In the genomic region with DNA sequence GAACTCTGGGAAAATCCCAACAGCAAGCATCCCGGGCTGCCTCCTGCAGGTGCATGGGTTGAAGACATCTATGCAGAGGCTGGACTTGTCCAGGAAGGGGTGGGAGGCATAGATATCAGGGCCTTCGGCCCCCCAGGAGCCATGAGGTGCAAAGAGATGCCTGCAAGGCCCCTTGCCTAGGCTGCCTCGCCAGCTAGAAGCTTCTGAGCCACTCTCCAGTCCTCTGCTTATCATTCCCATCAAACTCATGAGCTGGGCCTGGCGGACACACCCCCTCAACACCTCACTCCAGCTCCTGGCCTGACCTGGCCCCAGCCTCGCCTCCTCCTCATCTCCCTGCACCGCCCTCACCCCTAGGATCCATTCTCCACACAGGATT, we compare ENCODE assay signal across 22 cellular contexts.
A peak's percentile ranks its signal among the peaks of the same experiment; 100 is the strongest.
DNase-seq lines count a peak whose midpoint lies in the region; ATAC-seq and TF ChIP-seq lines count a peak whose summit lies in the region.
"Had no signal": no experiment of that assay in that cellular context is flagged by ENCODE, and none has a peak within 500 bp of the region (broad histone marks: within the 10 kb centered on the region; RNA-seq: fewer than 3 reads in every experiment).

No MANE protein-coding gene starts in this region.

- no peaks in the 10 kb centered on the region for H3K27me3 Mint-ChIP-seq in type B pancreatic cell

- ATAC-seq in Right ventricle myocardium superior (ENCODE audit: poor library complexity), result peak; percentile 14
- ATAC-seq in PC-3, result 0 out of 2 replicates have a peak, but pooled peaks have one; percentile 18
- no peak for ATAC-seq in HG03432 (IDR thresholded peaks at IDR 0.05; ENCODE audit: unreplicated experiment)

- peaks cover 34% of the 10 kb centered on the region for H3K4me1 Mint-ChIP-seq in type B pancreatic cell (ENCODE audit: unreplicated experiment)

- H3K9me3 Mint-ChIP-seq in type B pancreatic cell, result no peaks in the 10 kb centered on the region
- H3K9me3 Mint-ChIP-seq: CD4-positive, CD25-positive, alpha-beta regulatory T cell; HFFc6 had no signal

- POLR2A ChIA-PET in PC-3 (lab: Charles Lee; ENCODE audit: unreplicated experiment), result interaction anchor here (0.6 kb wide), 1 partner anchor 109 kb away, joined by 4 read pairs; no protein-coding TSS in a partner anchor

- H3K4ac ChIP-seq in neuronal stem cell (ENCODE audit: low read length), result no peak overlapping the region

- H3K27ac ChIP-seq in PC-3 (ENCODE audit: low read length) (no peak overlapping the region), neuronal stem cell (replicated peaks; ENCODE audit: low read length) (no peak overlapping the region), coronary artery (no peak overlapping the region)
- H3K27ac ChIP-seq: HL-60, SK-N-MC had no signal

- no peaks in the 10 kb centered on the region for H4K20me1 ChIP-seq in PC-3 (ENCODE audit: low read length)

- H3K4me2 ChIP-seq in PC-3 (ENCODE audit: low read length) (no peak overlapping the region), neuronal stem cell (ENCODE audit: insufficient read depth, low read length, poor library complexity, severe bottlenecking) (no peak overlapping the region)

- no peak overlapping the region for H2BK120ac ChIP-seq in neuronal stem cell (ENCODE audit: low read depth, low read length)

- H3K18ac ChIP-seq in neuronal stem cell (ENCODE audit: low read length), result no peak overlapping the region

- DNase-seq in Right ventricle myocardium superior (no peak), cardiac septum (ENCODE audit: low spot score) (no peak), PC-3 (no peak), neuronal stem cell (ENCODE audit: low spot score) (no peak), type B pancreatic cell (ENCODE audit: extremely low spot score, unreplicated experiment) (no peak), coronary artery (ENCODE audit: low spot score) (no peak), NCI-H187 treated with DMSO at 0.1 percent for 48 hours (lab: John Stamatoyannopoulos, UW) (no peak)
- DNase-seq: CD4-positive, CD25-positive, alpha-beta regulatory T cell; DMS79; H7; HFFc6; MV-4-11; NCI-H1105 treated with DMSO at 0.1 percent for 48 hours; NCI-H2081; NCI-H2171 treated with DMSO at 0.1 percent for 48 hours; NCI-H524 treated with DMSO at 0.1 percent for 48 hours; NCI-H82; SHP77 treated with DMSO at 0.1 percent for 48 hours; SW 1271 had no signal

- H3K27me3 ChIP-seq in PC-3 (ENCODE audit: low read length), result no peaks in the 10 kb centered on the region
- H3K27me3 ChIP-seq in neuronal stem cell (ENCODE audit: control insufficient read depth in 3 of 3, insufficient read depth in 3 of 3, low read depth in 1 of 3, low read length in 3 of 3), result peaks cover 0 to 9% (median 0%) of the 10 kb centered on the region in 3 experiments

- H3K36me3 ChIP-seq in PC-3 (ENCODE audit: low read depth, low read length) (no peaks in the 10 kb centered on the region), neuronal stem cell (replicated peaks in 1 of 2; ENCODE audit: control insufficient read depth in 2 of 2, insufficient read depth in 2 of 2, low read length in 2 of 2) (no peaks in the 10 kb centered on the region)

- H3K14ac ChIP-seq in neuronal stem cell (ENCODE audit: low read length), result peak overlapping the region; percentile 85

- H3K9me2 ChIP-seq in PC-3 (replicated peaks; ENCODE audit: low read length), result no peaks in the 10 kb centered on the region

- H3K23ac ChIP-seq in neuronal stem cell (ENCODE audit: low read depth, low read length, poor library complexity), result no peak overlapping the region

- no peak overlapping the region for H3K4me3 Mint-ChIP-seq in type B pancreatic cell
- H3K4me3 Mint-ChIP-seq: CD4-positive, CD25-positive, alpha-beta regulatory T cell; HFFc6 had no signal

- peak overlapping the region; percentile 78 for H2AK5ac ChIP-seq in neuronal stem cell (ENCODE audit: low read depth, low read length)

- H4K8ac ChIP-seq in neuronal stem cell (ENCODE audit: low read depth, low read length), result no peak overlapping the region

- no peaks in the 10 kb centered on the region for H3K79me1 ChIP-seq in neuronal stem cell (ENCODE audit: low read depth, low read length)

- H2AFZ ChIP-seq in PC-3 (ENCODE audit: low read length) (no peak overlapping the region), neuronal stem cell (ENCODE audit: low read length) (no peak overlapping the region)

- no CpG with 5 or more reads among the region's 6 CpGs for WGBS in neuronal stem cell (ENCODE audit: extremely low coverage in 2 of 2, insufficient read length in 2 of 2, insufficient replicate concordance in 1 of 2), 2 donors

- intact Hi-C loops in Right ventricle myocardium superior (cut with DNase I), result no loop called here
- intact Hi-C loops in cardiac septum (cut with DNase I), result no loop called here
- intact Hi-C loops in PC-3 (cut with micrococcal nuclease), result no loop called here

- H3K36me3 Mint-ChIP-seq in type B pancreatic cell, result no peaks in the 10 kb centered on the region
- H3K36me3 Mint-ChIP-seq: CD4-positive, CD25-positive, alpha-beta regulatory T cell had no signal

- no peak overlapping the region for H4K91ac ChIP-seq in neuronal stem cell (ENCODE audit: low read depth, low read length, poor library complexity)

- H3F3A ChIP-seq in PC-3 (ENCODE audit: low read length, unreplicated experiment), result no peaks in the 10 kb centered on the region

- H2BK5ac ChIP-seq in neuronal stem cell (ENCODE audit: low read length), result no peak overlapping the region

- CTCF ChIA-PET in PC-3 (lab: Charles Lee), result no interaction called here

- H3K27ac Mint-ChIP-seq in type B pancreatic cell, result peak overlapping the region; percentile 63
- H3K27ac Mint-ChIP-seq: CD4-positive, CD25-positive, alpha-beta regulatory T cell; HFFc6 had no signal

- no TSS peak for BruUV-seq in PC-3 (replicated peaks; lab: Mats Ljungman, UMichigan)

- TF ChIP-seq CTCF in PC-3 (conservative IDR thresholded peaks at IDR 0.05; ENCODE audit: low read depth, low read length) (no peak), type B pancreatic cell (conservative IDR thresholded peaks at IDR 0.05) (no peak), coronary artery (IDR thresholded peaks at IDR 0.05) (no peak)

- H2BK15ac ChIP-seq in neuronal stem cell (ENCODE audit: low read length), result no peak overlapping the region

- H3K4me1 ChIP-seq in PC-3 (ENCODE audit: insufficient read depth, low read length) (peaks cover 19% of the 10 kb centered on the region), neuronal stem cell (ENCODE audit: control insufficient read depth in 2 of 2, insufficient read depth in 1 of 2, low read depth in 1 of 2, low read length in 2 of 2) (no peaks in the 10 kb centered on the region)

- H3K4me3 ChIP-seq in PC-3 (ENCODE audit: low read length), result no peak overlapping the region
- H3K4me3 ChIP-seq in neuronal stem cell (ENCODE audit: low read length in 2 of 2), result no peak overlapping the region
- H3K4me3 ChIP-seq in coronary artery, result no peak overlapping the region
- H3K4me3 ChIP-seq: SK-N-MC had no signal

- no peaks in the 10 kb centered on the region for H3K9me3 ChIP-seq in PC-3 (ENCODE audit: low read length)
- H3K9me3 ChIP-seq in neuronal stem cell (replicated peaks in 1 of 2; ENCODE audit: control insufficient read depth in 2 of 2, insufficient read depth in 1 of 2, low read depth in 1 of 2, low read length in 2 of 2), result no peaks in the 10 kb centered on the region

- H3K79me2 ChIP-seq in PC-3 (ENCODE audit: low read length), result no peaks in the 10 kb centered on the region

- no peak overlapping the region for H2BK12ac ChIP-seq in neuronal stem cell (ENCODE audit: low read length)

- H3K9ac ChIP-seq in PC-3 (ENCODE audit: low read length) (no peak overlapping the region), neuronal stem cell (ENCODE audit: low read depth, low read length, poor library complexity) (no peak overlapping the region)
